20 cellular contexts compared by ENCODE assay signal in the genomic region with DNA sequence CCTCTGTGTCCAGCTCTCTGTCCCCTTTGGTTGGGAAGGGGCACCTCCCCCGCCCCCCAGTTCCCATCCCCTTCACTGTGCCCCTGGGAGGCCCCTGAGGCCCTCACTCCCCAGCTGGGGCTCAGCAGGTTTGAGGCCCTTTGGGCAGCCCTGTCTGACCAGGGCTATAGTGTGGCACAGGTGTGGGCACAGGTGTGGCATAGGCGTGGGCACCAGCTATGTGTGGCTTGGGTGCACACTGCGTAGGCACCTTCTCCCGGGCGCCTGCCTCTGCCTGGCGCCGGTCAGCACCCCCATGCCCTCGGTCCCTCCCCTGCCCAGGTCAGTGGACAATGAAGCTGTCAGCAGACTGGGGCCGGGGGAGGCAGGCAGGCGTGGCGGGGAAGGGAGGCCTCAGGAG. TPM values are rescaled to one million over a fixed set of nuclear protein-coding genes. Genes with fewer than 3 reads are reported as not detected.
"Had no signal": no experiment of that assay in that cellular context is flagged by ENCODE, and none has a peak within 500 bp of the region (broad histone marks: within the 10 kb centered on the region; RNA-seq: fewer than 3 reads in every experiment).

No MANE protein-coding gene starts in this region.

- H3K4me3 Mint-ChIP-seq: activated CD4-positive, alpha-beta T cell treated with anti-CD3 and anti-CD28 coated beads, Interleukin-2, amount 10 ng/mL, durations not matched to agents 24 days and 14 days; activated CD8-positive, alpha-beta T cell treated with anti-CD3 and anti-CD28 coated beads, Interleukin-2, amount 10 ng/mL, durations not matched to agents 7 days and 5 days; activated naive CD8-positive, alpha-beta T cell treated with anti-CD3 and anti-CD28 coated beads, Interleukin-2, amount 10 ng/mL, durations not matched to agents 7 days and 5 days; activated T-cell treated with anti-CD3 and anti-CD28 coated beads, Interleukin-2, amount 50 U/mL, for 24 hours; brain; dendritic cell treated with granulocyte-macrophage colony-stimulating factor and Interleukin-4, amounts not matched to agents 40 ng/mL and 50 ng/mL, for 4 days; memory B cell; naive thymus-derived CD8-positive, alpha-beta T cell; type B pancreatic cell had no signal

- H3K4me1 ChIP-seq: parathyroid adenoma had no signal

- H3K79me2 ChIP-seq: parathyroid adenoma had no signal

- H3K36me3 Mint-ChIP-seq: activated naive CD8-positive, alpha-beta T cell treated with anti-CD3 and anti-CD28 coated beads, Interleukin-2, amount 10 ng/mL, durations not matched to agents 7 days and 5 days; brain; memory B cell; naive thymus-derived CD8-positive, alpha-beta T cell; type B pancreatic cell had no signal

- H3K4me1 Mint-ChIP-seq: activated CD4-positive, alpha-beta T cell treated with anti-CD3 and anti-CD28 coated beads, Interleukin-2, amount 10 ng/mL, durations not matched to agents 24 days and 14 days; activated naive CD8-positive, alpha-beta T cell treated with anti-CD3 and anti-CD28 coated beads, Interleukin-2, amount 10 ng/mL, durations not matched to agents 7 days and 5 days; memory B cell; naive thymus-derived CD8-positive, alpha-beta T cell had no signal

- H3K27ac ChIP-seq: foreskin keratinocyte, neutrophil, parathyroid adenoma had no signal

- H3K36me3 ChIP-seq: neutrophil had no signal

- H3K9ac ChIP-seq: parathyroid adenoma had no signal

- H2AFZ ChIP-seq: parathyroid adenoma had no signal

- DNase-seq: activated CD4-positive, alpha-beta T cell treated with anti-CD3 and anti-CD28 coated beads, Interleukin-2, amount 10 ng/mL, durations not matched to agents 24 days and 14 days; activated CD8-positive, alpha-beta T cell treated with anti-CD3 and anti-CD28 coated beads, Interleukin-2, amount 10 ng/mL, durations not matched to agents 7 days and 5 days; activated naive CD4-positive, alpha-beta T cell treated with Interleukin-2 at 50 U/mL for 16 hours; activated naive CD8-positive, alpha-beta T cell treated with anti-CD3 and anti-CD28 coated beads, Interleukin-2, amount 10 ng/mL, durations not matched to agents 7 days and 5 days; activated T-cell treated with anti-CD3 and anti-CD28 coated beads, Interleukin-2, amount 50 U/mL, for 24 hours; effector memory CD4-positive, alpha-beta T cell; foreskin keratinocyte; naive thymus-derived CD8-positive, alpha-beta T cell; stimulated activated CD4-positive, alpha-beta T cell treated with anti-CD3 and anti-CD28 coated beads, Interleukin-12 subunit alpha, Interleukin-12 subunit beta, amount 100 ng/mL, for 4 hours; stimulated activated CD4-positive, alpha-beta T cell treated with anti-CD3 and anti-CD28 coated beads, Interleukin-1b, Interleukin-23, amount 100 ng/mL, for 48 hours; stimulated activated CD8-positive, alpha-beta memory T cell treated with anti-CD3 and anti-CD28 coated beads, Interleukin-4, amount 100 ng/mL, for 48 hours; stimulated activated naive CD4-positive, alpha-beta T cell treated with Interleukin-2 at 50 U/mL for 16 hours; T1000 had no signal

- H3K27me3 ChIP-seq: foreskin keratinocyte had no signal

- H3K9me3 Mint-ChIP-seq: activated CD4-positive, alpha-beta T cell treated with anti-CD3 and anti-CD28 coated beads, Interleukin-2, amount 10 ng/mL, durations not matched to agents 24 days and 14 days; activated naive CD8-positive, alpha-beta T cell treated with anti-CD3 and anti-CD28 coated beads, Interleukin-2, amount 10 ng/mL, durations not matched to agents 7 days and 5 days; activated T-cell treated with anti-CD3 and anti-CD28 coated beads, Interleukin-2, amount 50 U/mL, for 24 hours; activated T-helper 2 cell treated with anti-CD3 and anti-CD28 coated beads, Interferon-gamma antibody, Interleukin-2, Interleukin-4, amounts not matched to agents 10 μg/mL and 5 μg/mL and 100 μg/mL, durations not matched to agents 14 hours and 24 hours and 36 hours; dendritic cell treated with granulocyte-macrophage colony-stimulating factor and Interleukin-4, amounts not matched to agents 40 ng/mL and 50 ng/mL, for 4 days; memory B cell; naive thymus-derived CD8-positive, alpha-beta T cell; type B pancreatic cell had no signal

- H3K27ac Mint-ChIP-seq: activated CD4-positive, alpha-beta T cell treated with anti-CD3 and anti-CD28 coated beads, Interleukin-2, amount 10 ng/mL, durations not matched to agents 24 days and 14 days; activated CD8-positive, alpha-beta T cell treated with anti-CD3 and anti-CD28 coated beads, Interleukin-2, amount 10 ng/mL, durations not matched to agents 7 days and 5 days; activated naive CD8-positive, alpha-beta T cell treated with anti-CD3 and anti-CD28 coated beads, Interleukin-2, amount 10 ng/mL, durations not matched to agents 7 days and 5 days; activated T-cell treated with anti-CD3 and anti-CD28 coated beads, Interleukin-2, amount 50 U/mL, for 24 hours; activated T-helper 2 cell treated with anti-CD3 and anti-CD28 coated beads, Interferon-gamma antibody, Interleukin-2, Interleukin-4, amounts not matched to agents 10 μg/mL and 5 μg/mL and 100 μg/mL, durations not matched to agents 14 hours and 24 hours and 36 hours; dendritic cell treated with granulocyte-macrophage colony-stimulating factor and Interleukin-4, amounts not matched to agents 40 ng/mL and 50 ng/mL, for 4 days; memory B cell; naive thymus-derived CD8-positive, alpha-beta T cell; type B pancreatic cell had no signal

- H3K27me3 Mint-ChIP-seq: activated T-cell treated with anti-CD3 and anti-CD28 coated beads, Interleukin-2, amount 50 U/mL, for 24 hours; naive thymus-derived CD8-positive, alpha-beta T cell had no signal

- H3K9me3 ChIP-seq: neutrophil had no signal

RNA-seq across cellular contexts. Expression of gene FGFR3, which starts 7.5 kb away (rescaled TPM):
- total RNA-seq: naive thymus-derived CD8-positive, alpha-beta T cell had no signal
